In genomic region chr11:1356007-1356435, GRCh38 we compare ENCODE assay signal across 19 cellular contexts. TPM values are rescaled to one million over a fixed set of nuclear protein-coding genes. Genes with fewer than 3 reads are reported as not detected.
DNase-seq lines count a peak whose midpoint lies in the region; ATAC-seq and TF ChIP-seq lines count a peak whose summit lies in the region.
"Had no signal": no experiment of that assay in that cellular context is flagged by ENCODE, and none has a peak within 500 bp of the region (broad histone marks: within the 10 kb centered on the region; RNA-seq: fewer than 3 reads in every experiment).

No MANE protein-coding gene starts in this region.

- H3K9me3 Mint-ChIP-seq in progenitor cell of endocrine pancreas (ENCODE audit: low read depth) = no peaks in the 10 kb centered on the region
- H3K9me3 Mint-ChIP-seq in naive thymus-derived CD4-positive, alpha-beta T cell = peaks cover 0 to 2% (median 0%) of the 10 kb centered on the region in 11 donors
- H3K9me3 Mint-ChIP-seq: CD4-positive, CD25-positive, alpha-beta regulatory T cell had no signal

- no TSS peak for BruUV-seq in Panc1 (replicated peaks; lab: Mats Ljungman, UMichigan)

- H3K4me3 Mint-ChIP-seq in progenitor cell of endocrine pancreas (ENCODE audit: low read depth) = peak overlapping the region; percentile 44
- no peak overlapping the region for H3K4me3 Mint-ChIP-seq in naive thymus-derived CD4-positive, alpha-beta T cell

- TF ChIP-seq CTCF in Panc1 (IDR thresholded peaks at IDR 0.05) (no peak), fibroblast of pulmonary artery (IDR thresholded peaks at IDR 0.05; ENCODE audit: low read length, missing control alignments) (no peak), progenitor cell of endocrine pancreas (IDR thresholded peaks at IDR 0.05; ENCODE audit: unreplicated experiment) (no peak)

- POLR2A ChIA-PET in Panc1 (lab: Charles Lee) = no interaction called here
- POLR2A ChIA-PET in naive thymus-derived CD4-positive, alpha-beta T cell (lab: Charles Lee) = no interaction called here

- intact Hi-C loops in Panc1 (cut with micrococcal nuclease; ENCODE audit: unreplicated experiment) = no loop called here
- intact Hi-C loops in naive thymus-derived CD4-positive, alpha-beta T cell (cut with micrococcal nuclease) = no loop called here

- H3K4me1 ChIP-seq in Panc1 (ENCODE audit: control insufficient read depth, insufficient read depth, low read length) = peaks cover 30% of the 10 kb centered on the region
- H3K4me1 ChIP-seq in naive thymus-derived CD4-positive, alpha-beta T cell (ENCODE audit: control insufficient read depth in 2 of 2, insufficient read depth in 2 of 2, low read length in 2 of 2) = no peaks in the 10 kb centered on the region

- H3K27me3 Mint-ChIP-seq in progenitor cell of endocrine pancreas = peaks cover 14% of the 10 kb centered on the region
- H3K27me3 Mint-ChIP-seq in naive thymus-derived CD4-positive, alpha-beta T cell = peaks cover 0 to 15% (median 11%) of the 10 kb centered on the region in 5 donors

- H3K27me3 ChIP-seq in Panc1 (ENCODE audit: control insufficient read depth, insufficient read depth, low read length) = no peaks in the 10 kb centered on the region
- no peaks in the 10 kb centered on the region for H3K27me3 ChIP-seq in naive thymus-derived CD4-positive, alpha-beta T cell (ENCODE audit: control insufficient read depth in 2 of 2, insufficient read depth in 2 of 2, low read length in 2 of 2)

- no peak overlapping the region for H3K4me3 ChIP-seq in Panc1 (ENCODE audit: low read depth in 2 of 2, low read length in 2 of 2)
- no peak overlapping the region for H3K4me3 ChIP-seq in fibroblast of pulmonary artery (replicated peaks; ENCODE audit: low read depth, low read length)
- H3K4me3 ChIP-seq in naive thymus-derived CD4-positive, alpha-beta T cell (ENCODE audit: low read length) = no peak overlapping the region
- H3K4me3 ChIP-seq: SK-N-MC had no signal

- no peaks in the 10 kb centered on the region for H3K36me3 ChIP-seq in Panc1 (ENCODE audit: control insufficient read depth, insufficient read depth, low read length)
- H3K36me3 ChIP-seq in naive thymus-derived CD4-positive, alpha-beta T cell (ENCODE audit: control insufficient read depth in 2 of 3, insufficient read depth in 3 of 3, low read length in 3 of 3) = no peaks in the 10 kb centered on the region

- peak; percentile 4 for DNase-seq in GM03348 (ENCODE audit: low spot score)
- no peak for DNase-seq in Panc1 (ENCODE audit: low read depth, low spot score)
- DNase-seq in fibroblast of pulmonary artery (ENCODE audit: low read depth) = peak; percentile 62
- no peak for DNase-seq in progenitor cell of endocrine pancreas (ENCODE audit: low spot score, unreplicated experiment)
- DNase-seq in naive thymus-derived CD4-positive, alpha-beta T cell = no peak
- DNase-seq in COLO829 (ENCODE audit: low spot score) = no peak
- DNase-seq: AML-193; CD4-positive, CD25-positive, alpha-beta regulatory T cell; DND-41; GDM1; MV-4-11; NCI-H1436 treated with DMSO at 0.1 percent for 48 hours; NCI-H2081 treated with DMSO at 0.1 percent for 48 hours; NCI-H345; NCI-H526 treated with DMSO at 0.1 percent for 48 hours had no signal

- peak overlapping the region; percentile 5; the same call in 1 of the 2 replicates for H3K27ac ChIP-seq in Panc1 (ENCODE audit: low read length)
- H3K27ac ChIP-seq in naive thymus-derived CD4-positive, alpha-beta T cell (ENCODE audit: low read depth, low read length) = no peak overlapping the region
- H3K27ac ChIP-seq: SK-N-MC had no signal

- no peaks in the 10 kb centered on the region for H3K9me3 ChIP-seq in Panc1 (ENCODE audit: control insufficient read depth, insufficient read depth, low read depth, low read length)
- no peaks in the 10 kb centered on the region for H3K9me3 ChIP-seq in naive thymus-derived CD4-positive, alpha-beta T cell (ENCODE audit: control insufficient read depth in 2 of 3, low read length in 3 of 3)

- H3K36me3 Mint-ChIP-seq in progenitor cell of endocrine pancreas (ENCODE audit: insufficient read depth) = no peaks in the 10 kb centered on the region
- no peaks in the 10 kb centered on the region for H3K36me3 Mint-ChIP-seq in naive thymus-derived CD4-positive, alpha-beta T cell
- H3K36me3 Mint-ChIP-seq: CD4-positive, CD25-positive, alpha-beta regulatory T cell had no signal

- ATAC-seq in Panc1 (no peak), GM18870 (IDR thresholded peaks at IDR 0.05; ENCODE audit: unreplicated experiment) (no peak), GM21529 (IDR thresholded peaks at IDR 0.05; ENCODE audit: unreplicated experiment) (no peak)
- no peak for ATAC-seq in naive thymus-derived CD4-positive, alpha-beta T cell

- peaks cover 23% of the 10 kb centered on the region for H3K4me1 Mint-ChIP-seq in progenitor cell of endocrine pancreas (ENCODE audit: low read depth)
- H3K4me1 Mint-ChIP-seq in naive thymus-derived CD4-positive, alpha-beta T cell = peaks cover 0 to 8% (median 0%) of the 10 kb centered on the region in 7 donors

- H3K27ac Mint-ChIP-seq in progenitor cell of endocrine pancreas = peak overlapping the region; percentile 80
- H3K27ac Mint-ChIP-seq in naive thymus-derived CD4-positive, alpha-beta T cell = peak overlapping the region in 2 of 9 donors; percentile 12 to 38
- H3K27ac Mint-ChIP-seq: CD4-positive, CD25-positive, alpha-beta regulatory T cell had no signal

- in situ Hi-C loops in Panc1 (cut with HindIII; ENCODE audit: low pct_unique_long_range_greater_than_20kb, low sequenced_read_pairs) = no loop called here

- CTCF ChIA-PET in Panc1 (lab: Charles Lee) = no interaction called here
- CTCF ChIA-PET in naive thymus-derived CD4-positive, alpha-beta T cell (lab: Charles Lee) = no interaction called here

RNA-seq across cellular contexts. Expression of gene BRSK2, which starts 33.7 kb away (rescaled TPM):
- 32.2 TPM for total RNA-seq in Panc1 (2021; ENCODE audit: unreplicated experiment)
- polyA plus RNA-seq in Panc1 (2012; ENCODE audit: insufficient read length) = 47.7 TPM
- 49.2 and 53.2 TPM in 2 replicates for total RNA-seq in progenitor cell of endocrine pancreas
- under 1 TPM in 3 of 5 experiments, not detected in 2; 0.27 to 0.51 (median 0.30) TPM for total RNA-seq in naive thymus-derived CD4-positive, alpha-beta T cell
- polyA plus RNA-seq in naive thymus-derived CD4-positive, alpha-beta T cell = not detected
- total RNA-seq: OCI-LY7 had no signal

RNA-seq across cellular contexts. Expression of gene TOLLIP, which starts 46.6 kb away (rescaled TPM):
- total RNA-seq in Panc1 (2021; ENCODE audit: unreplicated experiment) = 141 TPM
- polyA plus RNA-seq in Panc1 (2012; ENCODE audit: insufficient read length) = 222 TPM
- 41.2 and 44.4 TPM in 2 replicates for total RNA-seq in progenitor cell of endocrine pancreas
- 10 to 100 TPM; 39.8 to 63.8 (median 48.7) TPM for total RNA-seq in naive thymus-derived CD4-positive, alpha-beta T cell
- 10 to 100 TPM; 20.9 to 26.5 TPM for polyA plus RNA-seq in naive thymus-derived CD4-positive, alpha-beta T cell

Comparison
In these comparisons a context has a peak if more than half of its experiments do, and no peak if none do; other contexts are left out.
1. DNase-seq: peak in GM03348 (single experiment) and fibroblast of pulmonary artery (single experiment); none in Panc1 (single experiment), progenitor cell of endocrine pancreas (single experiment), naive thymus-derived CD4-positive, alpha-beta T cell (0 of 9) and COLO829 (single experiment).
2. RNA of gene BRSK2, which starts 33.7 kb away (total RNA-seq): 49.2 to 53.2 TPM in progenitor cell of endocrine pancreas and 32.2 TPM in Panc1 (single experiment); 0.27 to 0.51 TPM in naive thymus-derived CD4-positive, alpha-beta T cell; every median in the first group is over 10 times any median in the second.